17 cellular contexts compared by ENCODE assay signal in genomic region chr9:94882953-94883641, GRCh38.
DNase-seq lines count a peak whose midpoint lies in the region; ATAC-seq, FAIRE-seq and TF ChIP-seq lines count a peak whose summit lies in the region.
"Had no signal": no experiment of that assay in that cellular context is flagged by ENCODE, and none has a peak within 500 bp of the region (broad histone marks: within the 10 kb centered on the region; RNA-seq: fewer than 3 reads in every experiment).

No MANE protein-coding gene starts in this region.

- in situ Hi-C loops in IMR-90 (cut with MboI; ENCODE audit: low sequenced_read_pairs), result no loop called here

- no peak overlapping the region for H2BK5ac ChIP-seq in IMR-90 (ENCODE audit: low read depth, low read length, poor library complexity, severe bottlenecking)

- H3K56ac ChIP-seq in IMR-90 (ENCODE audit: extremely low read depth, insufficient read depth, low read length), result no peak overlapping the region

- POLR2A ChIA-PET in IMR-90 (lab: Charles Lee; ENCODE audit: unreplicated experiment) (interaction anchor here (0.5 kb wide), 1 partner anchor 18 kb away, joined by 7 read pairs; no protein-coding TSS in a partner anchor), endothelial cell of umbilical vein (lab: Charles Lee) (no interaction called here)

- DNase-seq in IMR-90 (no peak), NCI-H2171 treated with DMSO at 0.1 percent for 48 hours (lab: John Stamatoyannopoulos, UW) (peak; percentile 68), endothelial cell of umbilical vein (ENCODE audit: low read depth, low spot score) (peak; percentile 55), NCI-H2029 (lab: John Stamatoyannopoulos, UW) (no peak), MV-4-11 (lab: John Stamatoyannopoulos, UW) (no peak), H7 (no peak)
- DNase-seq: activated CD4-positive, alpha-beta T cell treated with anti-CD3 and anti-CD28 coated beads for 48 hours; central memory CD4-positive, alpha-beta T cell; DND-41; gastrocnemius medialis; NCI-H1417 treated with DMSO at 0.1 percent for 48 hours; stimulated activated naive B cell treated with anti-CD40 and anti-IgM and Interleukin-4, amounts not matched to agents 10 μg/mL and 1 μg/mL and 100 μg/mL, for 72 hours; uterus had no signal

- CTCF ChIA-PET in IMR-90 (lab: Yijun Ruan, JAX) (interaction anchor here (0.6 to 0.9 kb wide), 3 partner anchors 14 to 517 kb away, joined by 3 to 4 read pairs (median 3); no protein-coding TSS in a partner anchor), endothelial cell of umbilical vein (lab: Charles Lee) (interaction anchor here (1.3 kb wide), 1 partner anchor 49 kb away, joined by 3 read pairs; no protein-coding TSS in a partner anchor)

- TF ChIP-seq CTCF in IMR-90 (conservative IDR thresholded peaks at IDR 0.05; ENCODE audit: low read depth, low read length) (no peak), endothelial cell of umbilical vein (IDR thresholded peaks at IDR 0.05; ENCODE audit: extremely low read depth in 1 of 2, insufficient read depth in 1 of 2, low read depth in 1 of 2, low read length in 2 of 2) (no peak), parathyroid adenoma (IDR thresholded peaks at IDR 0.05) (no peak)

- H3K9me3 ChIP-seq in IMR-90 (ENCODE audit: control insufficient read depth, insufficient read depth, low read length) (no peaks in the 10 kb centered on the region), endothelial cell of umbilical vein (replicated peaks; ENCODE audit: control insufficient read depth, insufficient read depth, low read length) (no peaks in the 10 kb centered on the region), parathyroid adenoma (ENCODE audit: control insufficient read depth, low read length) (no peaks in the 10 kb centered on the region)
- H3K9me3 ChIP-seq: BLaER1, gastrocnemius medialis, uterus had no signal

- H3K23ac ChIP-seq in IMR-90 (ENCODE audit: low read depth, low read length), result no peak overlapping the region

- no peaks in the 10 kb centered on the region for H3K27me3 ChIP-seq in IMR-90 (ENCODE audit: control insufficient read depth, insufficient read depth, low read length)
- H3K27me3 ChIP-seq in endothelial cell of umbilical vein (ENCODE audit: control insufficient read depth in 2 of 2, insufficient read depth in 2 of 2, low read length in 2 of 2), result no peaks in the 10 kb centered on the region
- no peaks in the 10 kb centered on the region for H3K27me3 ChIP-seq in parathyroid adenoma (ENCODE audit: control insufficient read depth, insufficient read depth, low read length)
- H3K27me3 ChIP-seq in H7 (ENCODE audit: control insufficient read depth, insufficient read depth, low read length), result no peaks in the 10 kb centered on the region
- H3K27me3 ChIP-seq: BLaER1, gastrocnemius medialis, uterus had no signal

- no TSS peak for BruUV-seq in IMR-90 (replicated peaks; lab: Mats Ljungman, UMichigan)
- no TSS peak for BruUV-seq in endothelial cell of umbilical vein (replicated peaks; lab: Mats Ljungman, UMichigan)

- no peak overlapping the region for H2AK9ac ChIP-seq in IMR-90 (replicated peaks; ENCODE audit: low read depth, low read length, poor library complexity)

- dilution Hi-C loops in IMR-90 (cut with HindIII; ENCODE audit: low sequenced_read_pairs, unreplicated experiment) (no loop called here), endothelial cell of umbilical vein (cut with MboI; ENCODE audit: extremely low pct_ligation_motif_present, low sequenced_read_pairs) (no loop called here)

- H3K9me1 ChIP-seq in IMR-90 (ENCODE audit: insufficient read depth, low read length) (peaks cover 3% of the 10 kb centered on the region; the same call in 1 of the 2 replicates), endothelial cell of umbilical vein (replicated peaks; ENCODE audit: control insufficient read depth, extremely low read depth, insufficient read depth, low read length) (no peaks in the 10 kb centered on the region)

- H3K14ac ChIP-seq in IMR-90 (replicated peaks; ENCODE audit: low read depth, low read length), result no peak overlapping the region

- no peak for ATAC-seq in IMR-90 (ENCODE audit: low read depth)
- ATAC-seq: gastrocnemius medialis; HCT116; stimulated activated naive B cell treated with anti-CD40 and anti-IgM and Interleukin-4, amounts not matched to agents 10 μg/mL and 1 μg/mL and 100 μg/mL, for 72 hours had no signal

- H3K36me3 ChIP-seq in IMR-90 (ENCODE audit: control insufficient read depth, insufficient read depth, low read length) (no peaks in the 10 kb centered on the region), endothelial cell of umbilical vein (ENCODE audit: control insufficient read depth in 2 of 2, extremely low read depth in 1 of 2, insufficient read depth in 2 of 2, low read length in 2 of 2) (no peaks in the 10 kb centered on the region), parathyroid adenoma (ENCODE audit: control insufficient read depth, insufficient read depth, low read length) (no peaks in the 10 kb centered on the region), H7 (replicated peaks; ENCODE audit: control insufficient read depth, insufficient read depth, low read length) (no peaks in the 10 kb centered on the region)
- H3K36me3 ChIP-seq: gastrocnemius medialis, uterus had no signal

- no peak overlapping the region for H3K4ac ChIP-seq in IMR-90 (ENCODE audit: low read depth, low read length)

- no peak overlapping the region for H4K8ac ChIP-seq in IMR-90 (ENCODE audit: low read depth in 2 of 2, low read length in 2 of 2)

- H2BK120ac ChIP-seq in IMR-90 (ENCODE audit: low read depth, low read length), result no peak overlapping the region; the same call in 1 of the 2 replicates

- H3K79me2 ChIP-seq in endothelial cell of umbilical vein (ENCODE audit: control insufficient read depth, insufficient read depth, low read length) (no peaks in the 10 kb centered on the region), parathyroid adenoma (peaks cover 4% of the 10 kb centered on the region)

- no peak overlapping the region for H3K4me3 ChIP-seq in IMR-90 (ENCODE audit: insufficient read depth, low read depth, low read length)
- no peak overlapping the region for H3K4me3 ChIP-seq in endothelial cell of umbilical vein (replicated peaks in 1 of 3; ENCODE audit: insufficient read depth in 1 of 3, low read depth in 1 of 3, low read length in 3 of 3)
- H3K4me3 ChIP-seq in parathyroid adenoma (ENCODE audit: low read depth, low read length), result peak overlapping the region; percentile 3
- no peak overlapping the region for H3K4me3 ChIP-seq in H7 (ENCODE audit: insufficient read depth, low read depth, low read length)
- H3K4me3 ChIP-seq: BLaER1, gastrocnemius medialis, skin epidermis, uterus had no signal

- no CpG with 5 or more reads among the region's 4 CpGs for WGBS in IMR-90 (ENCODE audit: extremely low coverage in 2 of 2, insufficient read length in 1 of 2), 2 experiments

- H4K91ac ChIP-seq in IMR-90 (ENCODE audit: insufficient read depth, low read depth, low read length), result no peak overlapping the region

- H2BK20ac ChIP-seq in IMR-90 (ENCODE audit: low read depth, low read length), result no peak overlapping the region

- H2AK5ac ChIP-seq in IMR-90 (ENCODE audit: low read depth, low read length), result no peak overlapping the region

- H3K9ac ChIP-seq in IMR-90 (ENCODE audit: low read depth, low read length), result no peak overlapping the region
- no peak overlapping the region for H3K9ac ChIP-seq in endothelial cell of umbilical vein (replicated peaks; ENCODE audit: extremely low read depth, insufficient read depth, low read length)
- no peak overlapping the region for H3K9ac ChIP-seq in parathyroid adenoma
- H3K9ac ChIP-seq: BLaER1 had no signal

- no peak overlapping the region for H3K4me2 ChIP-seq in IMR-90 (ENCODE audit: low read depth, low read length)
- no peak overlapping the region for H3K4me2 ChIP-seq in endothelial cell of umbilical vein (ENCODE audit: insufficient read depth, low read length)
- H3K4me2 ChIP-seq in parathyroid adenoma (ENCODE audit: low read length), result peak overlapping the region; percentile 9
- H3K4me2 ChIP-seq: BLaER1 had no signal

- H3K18ac ChIP-seq in IMR-90 (ENCODE audit: low read depth, low read length), result peak overlapping the region; percentile 88

- H4K20me1 ChIP-seq in IMR-90 (ENCODE audit: insufficient read depth, low read length) (no peaks in the 10 kb centered on the region), endothelial cell of umbilical vein (replicated peaks; ENCODE audit: control insufficient read depth, extremely low read depth, insufficient read depth, low read length) (no peaks in the 10 kb centered on the region)
- H4K20me1 ChIP-seq: BLaER1 had no signal

- TF ChIP-seq POLR2A in IMR-90 (IDR thresholded peaks at IDR 0.05; ENCODE audit: low read depth, low read length), result no peak
- no peak for TF ChIP-seq POLR2A in endothelial cell of umbilical vein (IDR thresholded peaks at IDR 0.05; ENCODE audit: low read depth, low read length)

- intact Hi-C loops in IMR-90 (cut with micrococcal nuclease) (no loop called here), endothelial cell of umbilical vein (cut with micrococcal nuclease) (no loop called here)

- TF ChIP-seq RAD21 in IMR-90 (IDR thresholded peaks at IDR 0.05; ENCODE audit: low read length), result no peak

- H4K5ac ChIP-seq in IMR-90 (ENCODE audit: low read depth, low read length), result peak overlapping the region; percentile 85; the same call in 1 of the 2 replicates

- FAIRE-seq in endothelial cell of umbilical vein (lab: Jason Lieb, UNC), result no peak

- H2AFZ ChIP-seq in IMR-90 (replicated peaks; ENCODE audit: low read length, poor library complexity) (no peak overlapping the region), endothelial cell of umbilical vein (ENCODE audit: low read depth, low read length) (no peak overlapping the region), parathyroid adenoma (no peak overlapping the region)

- H3K79me1 ChIP-seq in IMR-90 (ENCODE audit: low read depth in 1 of 2, low read length in 2 of 2), result peaks cover 2 to 17% of the 10 kb centered on the region in 2 experiments; a peak in 2 of 4 replicates

- H2BK15ac ChIP-seq in IMR-90 (ENCODE audit: low read depth, low read length), result no peak overlapping the region

- H3K27ac ChIP-seq in IMR-90 (ENCODE audit: insufficient read depth, low read length) (no peak overlapping the region), endothelial cell of umbilical vein (ENCODE audit: insufficient read depth, low read depth, low read length) (no peak overlapping the region), parathyroid adenoma (no peak overlapping the region)
- H3K27ac ChIP-seq: BLaER1, gastrocnemius medialis had no signal

- H3K4me1 ChIP-seq in IMR-90 (ENCODE audit: control insufficient read depth, insufficient read depth, low read length) (peaks cover 23% of the 10 kb centered on the region), endothelial cell of umbilical vein (ENCODE audit: control insufficient read depth, extremely low read depth, insufficient read depth, low read length) (peaks cover 3% of the 10 kb centered on the region), parathyroid adenoma (no peaks in the 10 kb centered on the region)

TF ChIP-seq in endothelial cell of umbilical vein, 7 proteins besides CTCF, POLR2A, EP300 and RAD21:
- TF ChIP-seq, protein P1, sequence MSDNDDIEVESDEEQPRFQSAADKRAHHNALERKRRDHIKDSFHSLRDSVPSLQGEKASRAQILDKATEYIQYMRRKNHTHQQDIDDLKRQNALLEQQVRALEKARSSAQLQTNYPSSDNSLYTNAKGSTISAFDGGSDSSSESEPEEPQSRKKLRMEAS (IDR thresholded peaks at IDR 0.05; ENCODE audit: insufficient read depth, insufficient read length), result no peak
- no peak for TF ChIP-seq GATA2 (IDR thresholded peaks at IDR 0.05; ENCODE audit: insufficient read depth, insufficient read length, low read depth, low read length)

Comparison
In these comparisons a context has a peak if more than half of its experiments do, and no peak if none do; other contexts are left out.
1. DNase-seq: peak in NCI-H2171 treated with DMSO at 0.1 percent for 48 hours (single experiment) and endothelial cell of umbilical vein (single experiment); none in IMR-90 (single experiment), NCI-H2029 (single experiment), MV-4-11 (single experiment) and H7 (single experiment).